ENCODE assay signal across 1 cellular context in genomic region chr6:16759646-16760535, GRCh38.
TF ChIP-seq lines count a peak whose summit lies in the region.

No MANE protein-coding gene starts in this region.

TF ChIP-seq in GM12878, 131 proteins besides CTCF, POLR2A, EP300 and RAD21 (continued from another document and continues in another):
- TF ChIP-seq CEBPB (IDR thresholded peaks at IDR 0.05; ENCODE audit: borderline replicate concordance in 1 of 2, low read depth in 2 of 2, low read length in 2 of 2) = no peak
- no peak for TF ChIP-seq KAT2A (conservative IDR thresholded peaks at IDR 0.05; ENCODE audit: control insufficient read depth, low read depth, low read length)
- TF ChIP-seq USF1 (IDR thresholded peaks at IDR 0.05; ENCODE audit: borderline replicate concordance, extremely low read length, insufficient read depth, low read depth, low read length) = no peak
- no peak for TF ChIP-seq BCL11A (IDR thresholded peaks at IDR 0.05; ENCODE audit: low read depth, low read length)
- TF ChIP-seq MEF2B (IDR thresholded peaks at IDR 0.05; ENCODE audit: partially characterized antibody, poor library complexity, severe bottlenecking) = no peak
- TF ChIP-seq POLR2AphosphoS2 (IDR thresholded peaks at IDR 0.05; ENCODE audit: low read depth, low read length) = no peak; the same call in 1 of the 2 replicates
- TF ChIP-seq NRF1 (conservative IDR thresholded peaks at IDR 0.05; ENCODE audit: low read depth, low read length) = no peak
- no peak for TF ChIP-seq TBL1XR1 (IDR thresholded peaks at IDR 0.05; ENCODE audit: low read depth, low read length)
- peak; percentile 83 for TF ChIP-seq GATAD2B (conservative IDR thresholded peaks at IDR 0.05; ENCODE audit: low read depth)
- TF ChIP-seq ZBTB4 (CRISPR knock-in tag; IDR thresholded peaks at IDR 0.05) = no peak
- TF ChIP-seq RAD51 (IDR thresholded peaks at IDR 0.05) = no peak
- TF ChIP-seq POLR2AphosphoS5 (IDR thresholded peaks at IDR 0.05; ENCODE audit: low read length) = peak; percentile 71
- TF ChIP-seq, protein P1, sequence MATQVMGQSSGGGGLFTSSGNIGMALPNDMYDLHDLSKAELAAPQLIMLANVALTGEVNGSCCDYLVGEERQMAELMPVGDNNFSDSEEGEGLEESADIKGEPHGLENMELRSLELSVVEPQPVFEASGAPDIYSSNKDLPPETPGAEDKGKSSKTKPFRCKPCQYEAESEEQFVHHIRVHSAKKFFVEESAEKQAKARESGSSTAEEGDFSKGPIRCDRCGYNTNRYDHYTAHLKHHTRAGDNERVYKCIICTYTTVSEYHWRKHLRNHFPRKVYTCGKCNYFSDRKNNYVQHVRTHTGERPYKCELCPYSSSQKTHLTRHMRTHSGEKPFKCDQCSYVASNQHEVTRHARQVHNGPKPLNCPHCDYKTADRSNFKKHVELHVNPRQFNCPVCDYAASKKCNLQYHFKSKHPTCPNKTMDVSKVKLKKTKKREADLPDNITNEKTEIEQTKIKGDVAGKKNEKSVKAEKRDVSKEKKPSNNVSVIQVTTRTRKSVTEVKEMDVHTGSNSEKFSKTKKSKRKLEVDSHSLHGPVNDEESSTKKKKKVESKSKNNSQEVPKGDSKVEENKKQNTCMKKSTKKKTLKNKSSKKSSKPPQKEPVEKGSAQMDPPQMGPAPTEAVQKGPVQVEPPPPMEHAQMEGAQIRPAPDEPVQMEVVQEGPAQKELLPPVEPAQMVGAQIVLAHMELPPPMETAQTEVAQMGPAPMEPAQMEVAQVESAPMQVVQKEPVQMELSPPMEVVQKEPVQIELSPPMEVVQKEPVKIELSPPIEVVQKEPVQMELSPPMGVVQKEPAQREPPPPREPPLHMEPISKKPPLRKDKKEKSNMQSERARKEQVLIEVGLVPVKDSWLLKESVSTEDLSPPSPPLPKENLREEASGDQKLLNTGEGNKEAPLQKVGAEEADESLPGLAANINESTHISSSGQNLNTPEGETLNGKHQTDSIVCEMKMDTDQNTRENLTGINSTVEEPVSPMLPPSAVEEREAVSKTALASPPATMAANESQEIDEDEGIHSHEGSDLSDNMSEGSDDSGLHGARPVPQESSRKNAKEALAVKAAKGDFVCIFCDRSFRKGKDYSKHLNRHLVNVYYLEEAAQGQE (IDR thresholded peaks at IDR 0.05; ENCODE audit: low read depth, low read length) = no peak
- peak; percentile 67; the same call in 1 of the 2 replicates for TF ChIP-seq SIN3A (IDR thresholded peaks at IDR 0.05; ENCODE audit: low read depth, low read length)
- no peak for TF ChIP-seq HDAC6 (IDR thresholded peaks at IDR 0.05; ENCODE audit: unreplicated experiment)
- no peak for TF ChIP-seq MXI1 (IDR thresholded peaks at IDR 0.05; ENCODE audit: low read depth, low read length)
- TF ChIP-seq, protein P2, sequence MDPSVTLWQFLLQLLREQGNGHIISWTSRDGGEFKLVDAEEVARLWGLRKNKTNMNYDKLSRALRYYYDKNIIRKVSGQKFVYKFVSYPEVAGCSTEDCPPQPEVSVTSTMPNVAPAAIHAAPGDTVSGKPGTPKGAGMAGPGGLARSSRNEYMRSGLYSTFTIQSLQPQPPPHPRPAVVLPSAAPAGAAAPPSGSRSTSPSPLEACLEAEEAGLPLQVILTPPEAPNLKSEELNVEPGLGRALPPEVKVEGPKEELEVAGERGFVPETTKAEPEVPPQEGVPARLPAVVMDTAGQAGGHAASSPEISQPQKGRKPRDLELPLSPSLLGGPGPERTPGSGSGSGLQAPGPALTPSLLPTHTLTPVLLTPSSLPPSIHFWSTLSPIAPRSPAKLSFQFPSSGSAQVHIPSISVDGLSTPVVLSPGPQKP (IDR thresholded peaks at IDR 0.05; ENCODE audit: low read depth, low read length) = no peak
- TF ChIP-seq IRF5 (IDR thresholded peaks at IDR 0.05; ENCODE audit: borderline replicate concordance) = no peak
- TF ChIP-seq, protein P3, sequence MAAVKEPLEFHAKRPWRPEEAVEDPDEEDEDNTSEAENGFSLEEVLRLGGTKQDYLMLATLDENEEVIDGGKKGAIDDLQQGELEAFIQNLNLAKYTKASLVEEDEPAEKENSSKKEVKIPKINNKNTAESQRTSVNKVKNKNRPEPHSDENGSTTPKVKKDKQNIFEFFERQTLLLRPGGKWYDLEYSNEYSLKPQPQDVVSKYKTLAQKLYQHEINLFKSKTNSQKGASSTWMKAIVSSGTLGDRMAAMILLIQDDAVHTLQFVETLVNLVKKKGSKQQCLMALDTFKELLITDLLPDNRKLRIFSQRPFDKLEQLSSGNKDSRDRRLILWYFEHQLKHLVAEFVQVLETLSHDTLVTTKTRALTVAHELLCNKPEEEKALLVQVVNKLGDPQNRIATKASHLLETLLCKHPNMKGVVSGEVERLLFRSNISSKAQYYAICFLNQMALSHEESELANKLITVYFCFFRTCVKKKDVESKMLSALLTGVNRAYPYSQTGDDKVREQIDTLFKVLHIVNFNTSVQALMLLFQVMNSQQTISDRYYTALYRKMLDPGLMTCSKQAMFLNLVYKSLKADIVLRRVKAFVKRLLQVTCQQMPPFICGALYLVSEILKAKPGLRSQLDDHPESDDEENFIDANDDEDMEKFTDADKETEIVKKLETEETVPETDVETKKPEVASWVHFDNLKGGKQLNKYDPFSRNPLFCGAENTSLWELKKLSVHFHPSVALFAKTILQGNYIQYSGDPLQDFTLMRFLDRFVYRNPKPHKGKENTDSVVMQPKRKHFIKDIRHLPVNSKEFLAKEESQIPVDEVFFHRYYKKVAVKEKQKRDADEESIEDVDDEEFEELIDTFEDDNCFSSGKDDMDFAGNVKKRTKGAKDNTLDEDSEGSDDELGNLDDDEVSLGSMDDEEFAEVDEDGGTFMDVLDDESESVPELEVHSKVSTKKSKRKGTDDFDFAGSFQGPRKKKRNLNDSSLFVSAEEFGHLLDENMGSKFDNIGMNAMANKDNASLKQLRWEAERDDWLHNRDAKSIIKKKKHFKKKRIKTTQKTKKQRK (IDR thresholded peaks at IDR 0.05; ENCODE audit: low read depth, low read length) = no peak
- no peak for TF ChIP-seq SREBF1 (IDR thresholded peaks at IDR 0.05; ENCODE audit: low read length)
- no peak for TF ChIP-seq HDAC2 (IDR thresholded peaks at IDR 0.05)
- peak; percentile 58 for TF ChIP-seq NKRF (conservative IDR thresholded peaks at IDR 0.05)
- TF ChIP-seq MYB (IDR thresholded peaks at IDR 0.05; ENCODE audit: borderline replicate concordance, low read depth, low read length) = no peak
- no peak for TF ChIP-seq ZNF384 (IDR thresholded peaks at IDR 0.05; ENCODE audit: borderline replicate concordance, low read depth, low read length)
- peak; percentile 35 to 39; a peak in 2 of 4 replicates for TF ChIP-seq IKZF2 (IDR thresholded peaks at IDR 0.05)
- no peak for TF ChIP-seq ATF2 (IDR thresholded peaks at IDR 0.05; ENCODE audit: low read length)
- no peak for TF ChIP-seq KLF5 (IDR thresholded peaks at IDR 0.05; ENCODE audit: partially characterized antibody)
- 0 out of 2 replicates have a peak, but pooled peaks have one; percentile 4 for TF ChIP-seq IRF4 (IDR thresholded peaks at IDR 0.05; ENCODE audit: low read depth, low read length)
- no peak for TF ChIP-seq CBFB (IDR thresholded peaks at IDR 0.05; ENCODE audit: low read depth)
- no peak for TF ChIP-seq JUNB (IDR thresholded peaks at IDR 0.05)
- TF ChIP-seq ZNF207 (IDR thresholded peaks at IDR 0.05; ENCODE audit: borderline replicate concordance) = no peak
- TF ChIP-seq CHD4 (IDR thresholded peaks at IDR 0.05) = no peak
- peak; percentile 49; the same call in 1 of the 2 replicates for TF ChIP-seq HDGF (IDR thresholded peaks at IDR 0.05)
- no peak for TF ChIP-seq ZNF217 (IDR thresholded peaks at IDR 0.05)
- TF ChIP-seq SRF (IDR thresholded peaks at IDR 0.05; ENCODE audit: low read depth in 2 of 2, low read length in 2 of 2) = no peak
- TF ChIP-seq, protein P4, sequence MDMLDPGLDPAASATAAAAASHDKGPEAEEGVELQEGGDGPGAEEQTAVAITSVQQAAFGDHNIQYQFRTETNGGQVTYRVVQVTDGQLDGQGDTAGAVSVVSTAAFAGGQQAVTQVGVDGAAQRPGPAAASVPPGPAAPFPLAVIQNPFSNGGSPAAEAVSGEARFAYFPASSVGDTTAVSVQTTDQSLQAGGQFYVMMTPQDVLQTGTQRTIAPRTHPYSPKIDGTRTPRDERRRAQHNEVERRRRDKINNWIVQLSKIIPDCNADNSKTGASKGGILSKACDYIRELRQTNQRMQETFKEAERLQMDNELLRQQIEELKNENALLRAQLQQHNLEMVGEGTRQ (IDR thresholded peaks at IDR 0.05; ENCODE audit: borderline replicate concordance, low read depth, low read length) = no peak
- peak; percentile 25 for TF ChIP-seq BACH1 (IDR thresholded peaks at IDR 0.05; ENCODE audit: borderline replicate concordance)
- TF ChIP-seq FOXK2 (IDR thresholded peaks at IDR 0.05) = no peak
- TF ChIP-seq RELA (IDR thresholded peaks at IDR 0.05; ENCODE audit: borderline replicate concordance, partially characterized antibody) = no peak
- TF ChIP-seq CHD2 (IDR thresholded peaks at IDR 0.05; ENCODE audit: borderline replicate concordance, low read depth, low read length) = 0 out of 2 replicates have a peak, but pooled peaks have one; percentile 26
- no peak for TF ChIP-seq E4F1 (IDR thresholded peaks at IDR 0.05; ENCODE audit: borderline replicate concordance, partially characterized antibody)
